14 cellular contexts compared by ENCODE assay signal in genomic region chr3:145952541-145952940, GRCh38.
DNase-seq lines count a peak whose midpoint lies in the region; ATAC-seq and TF ChIP-seq lines count a peak whose summit lies in the region.
"Had no signal": no experiment of that assay in that cellular context is flagged by ENCODE, and none has a peak within 500 bp of the region (broad histone marks: within the 10 kb centered on the region; RNA-seq: fewer than 3 reads in every experiment).

No MANE protein-coding gene starts in this region.

- WGBS in stomach, 5 donors, result 80 to 89% (median 84%) methylated on average over 4 of the region's 4 CpGs

- TF ChIP-seq CTCF in choroid plexus epithelial cell (conservative IDR thresholded peaks at IDR 0.05; ENCODE audit: low read depth, low read length) (no peak), nephron (IDR thresholded peaks at IDR 0.05; ENCODE audit: unreplicated experiment in 3 of 3) (no peak), lower lobe of right lung (IDR thresholded peaks at IDR 0.05) (no peak), stomach (IDR thresholded peaks at IDR 0.05) (no peak)

- H3K27me3 Mint-ChIP-seq in nephron (ENCODE audit: low read depth), result no peaks in the 10 kb centered on the region
- H3K27me3 Mint-ChIP-seq: effector memory CD8-positive, alpha-beta T cell had no signal

- no peak overlapping the region for H3K4me3 Mint-ChIP-seq in nephron
- H3K4me3 Mint-ChIP-seq: CD8-positive, alpha-beta T cell; effector memory CD8-positive, alpha-beta T cell had no signal

- peak overlapping the region in 2 of 3 experiments; percentile 24 to 32 for H3K27ac Mint-ChIP-seq in nephron
- H3K27ac Mint-ChIP-seq: CD8-positive, alpha-beta T cell; effector memory CD8-positive, alpha-beta T cell had no signal

- ATAC-seq in lower lobe of right lung, result no peak
- no peak for ATAC-seq in left lobe of liver
- ATAC-seq: CD8-positive, alpha-beta T cell; effector memory CD8-positive, alpha-beta T cell had no signal

- H3K27ac ChIP-seq in lower lobe of right lung (no peak overlapping the region), stomach (no peak overlapping the region)
- H3K27ac ChIP-seq: thyroid gland had no signal

- TF ChIP-seq EP300 in stomach (IDR thresholded peaks at IDR 0.05), result no peak

- H3K4me3 ChIP-seq in choroid plexus epithelial cell (ENCODE audit: low read depth, low read length) (no peak overlapping the region), lower lobe of right lung (no peak overlapping the region), stomach (no peak overlapping the region)
- H3K4me3 ChIP-seq: thyroid gland had no signal

- DNase-seq in EL, result peak; percentile 87
- DNase-seq in LHCN-M2 (ENCODE audit: low read depth), result peak; percentile 95
- peak; percentile 50 for DNase-seq in choroid plexus epithelial cell (ENCODE audit: low read depth)
- no peak for DNase-seq in lower lobe of right lung
- DNase-seq in stomach, result no peak
- DNase-seq in left lobe of liver (ENCODE audit: low spot score), result no peak
- DNase-seq: activated effector memory CD4-positive, alpha-beta T cell treated with Interleukin-2 at 50 U/mL for 16 hours; CD8-positive, alpha-beta T cell; effector memory CD8-positive, alpha-beta T cell; head of caudate nucleus; stimulated activated CD4-positive, alpha-beta T cell treated with anti-CD3 and anti-CD28 coated beads, Interleukin-2, amount 100 ng/mL, for 24 hours; stimulated activated CD8-positive, alpha-beta memory T cell treated with anti-CD3 and anti-CD28 coated beads, Interleukin-4, amount 100 ng/mL, for 48 hours; thyroid gland had no signal

- H3K36me3 ChIP-seq in lower lobe of right lung (no peaks in the 10 kb centered on the region), stomach (no peaks in the 10 kb centered on the region)
- H3K36me3 ChIP-seq: thyroid gland had no signal

- H3K9me3 Mint-ChIP-seq in nephron, result no peaks in the 10 kb centered on the region

- no peaks in the 10 kb centered on the region for H3K36me3 Mint-ChIP-seq in nephron (ENCODE audit: low read depth)
- H3K36me3 Mint-ChIP-seq: CD8-positive, alpha-beta T cell had no signal

- H3K4me1 ChIP-seq in lower lobe of right lung (no peaks in the 10 kb centered on the region), stomach (no peaks in the 10 kb centered on the region)
- H3K4me1 ChIP-seq: thyroid gland had no signal

- TF ChIP-seq POLR2A in stomach (IDR thresholded peaks at IDR 0.05), result no peak

- peaks cover 12% of the 10 kb centered on the region for H3K4me1 Mint-ChIP-seq in nephron

- H3K9me3 ChIP-seq in lower lobe of right lung (no peaks in the 10 kb centered on the region), stomach (no peaks in the 10 kb centered on the region)
- H3K9me3 ChIP-seq: thyroid gland had no signal

- H3K27me3 ChIP-seq in lower lobe of right lung (ENCODE audit: low read depth) (no peaks in the 10 kb centered on the region), stomach (no peaks in the 10 kb centered on the region)
- H3K27me3 ChIP-seq: thyroid gland had no signal

- intact Hi-C loops in lower lobe of right lung (cut with DNase I), result no loop called here
- intact Hi-C loops in stomach (cut with DNase I; ENCODE audit: low total_unique reads), result no loop called here

Comparison
In these comparisons a context has a peak if more than half of its experiments do, and no peak if none do; other contexts are left out.
1. DNase-seq: peak in EL (single experiment), LHCN-M2 (single experiment) and choroid plexus epithelial cell (single experiment); none in lower lobe of right lung (single experiment), stomach (single experiment) and left lobe of liver (single experiment).